ENCODE assay signal across 1 cellular context in genomic region chr5:180206993-180207392, GRCh38.
TF ChIP-seq lines count a peak whose summit lies in the region.

No MANE protein-coding gene starts in this region.

TF ChIP-seq in IMR-90, 13 proteins besides CTCF, POLR2A, EP300 and RAD21:
- TF ChIP-seq SMC3 (IDR thresholded peaks at IDR 0.05; ENCODE audit: low read depth, low read length) = no peak
- no peak for TF ChIP-seq CEBPB (IDR thresholded peaks at IDR 0.05; ENCODE audit: low read depth, low read length)
- TF ChIP-seq MAFK (IDR thresholded peaks at IDR 0.05; ENCODE audit: low read depth, low read length) = no peak
- TF ChIP-seq, protein P1, sequence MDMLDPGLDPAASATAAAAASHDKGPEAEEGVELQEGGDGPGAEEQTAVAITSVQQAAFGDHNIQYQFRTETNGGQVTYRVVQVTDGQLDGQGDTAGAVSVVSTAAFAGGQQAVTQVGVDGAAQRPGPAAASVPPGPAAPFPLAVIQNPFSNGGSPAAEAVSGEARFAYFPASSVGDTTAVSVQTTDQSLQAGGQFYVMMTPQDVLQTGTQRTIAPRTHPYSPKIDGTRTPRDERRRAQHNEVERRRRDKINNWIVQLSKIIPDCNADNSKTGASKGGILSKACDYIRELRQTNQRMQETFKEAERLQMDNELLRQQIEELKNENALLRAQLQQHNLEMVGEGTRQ (IDR thresholded peaks at IDR 0.05; ENCODE audit: low read depth, low read length) = no peak
- no peak for TF ChIP-seq NFE2L2 (IDR thresholded peaks at IDR 0.05; ENCODE audit: low read depth, low read length)
- no peak for TF ChIP-seq MXI1 (IDR thresholded peaks at IDR 0.05; ENCODE audit: borderline replicate concordance, low read depth, low read length)
- TF ChIP-seq CHD1 (IDR thresholded peaks at IDR 0.05; ENCODE audit: low read depth, low read length) = no peak
- TF ChIP-seq BHLHE40 (IDR thresholded peaks at IDR 0.05; ENCODE audit: low read depth, low read length) = no peak
- TF ChIP-seq FOS (IDR thresholded peaks at IDR 0.05; ENCODE audit: low read depth, low read length) = no peak
- TF ChIP-seq RFX5 (IDR thresholded peaks at IDR 0.05; ENCODE audit: low read depth, low read length) = no peak
- no peak for TF ChIP-seq MAZ (IDR thresholded peaks at IDR 0.05; ENCODE audit: borderline replicate concordance, low read depth, low read length)
